2 cellular contexts compared by ENCODE assay signal in genomic region chr6:163314791-163315404, GRCh38.
A peak's percentile ranks its signal among the peaks of the same experiment; 100 is the strongest.
TF ChIP-seq lines count a peak whose summit lies in the region.

No MANE protein-coding gene starts in this region.

TF ChIP-seq in GM23338, 12 proteins besides CTCF, POLR2A, EP300 and RAD21 (continued from another document):
- TF ChIP-seq ETS1 (IDR thresholded peaks at IDR 0.05) (no peak), ZNF114 (CRISPR knock-in tag; IDR thresholded peaks at IDR 0.05) (no peak), NANOG (IDR thresholded peaks at IDR 0.05; ENCODE audit: borderline replicate concordance) (no peak), POLR2AphosphoS5 (IDR thresholded peaks at IDR 0.05; ENCODE audit: low read depth) (no peak), ZNF331 (CRISPR knock-in tag; IDR thresholded peaks at IDR 0.05; ENCODE audit: low read depth) (no peak)

TF ChIP-seq in K562, 482 proteins besides CTCF, POLR2A, EP300 and RAD21 (continued from another document):
- TF ChIP-seq DEAF1 (CRISPR knock-in tag; IDR thresholded peaks at IDR 0.05) (no peak), RNF2 (IDR thresholded peaks at IDR 0.05) (0 out of 2 replicates have a peak, but pooled peaks have one; percentile 10), HDAC2 (IDR thresholded peaks at IDR 0.05) (no peak)
